In the genomic region with DNA sequence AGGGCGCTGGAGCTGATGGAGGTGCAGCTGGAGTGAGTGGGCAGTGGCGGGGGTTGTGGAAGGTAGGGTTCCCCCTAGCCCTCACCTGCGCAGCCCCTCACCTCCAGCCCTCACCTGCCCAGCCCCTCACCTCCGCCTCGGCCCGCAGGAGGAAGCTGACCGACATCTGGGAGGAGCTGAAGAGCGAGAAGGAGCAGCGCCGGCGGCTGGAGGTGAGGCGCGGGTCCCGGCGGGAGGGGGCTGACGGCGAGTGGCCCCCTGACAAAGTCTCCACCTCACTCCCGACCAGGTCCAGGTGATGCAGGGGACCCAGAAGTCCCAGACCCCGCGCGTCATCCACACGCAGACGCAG, we compare ENCODE assay signal across 8 cellular contexts. TPM values are rescaled to one million over a fixed set of nuclear protein-coding genes. Genes with fewer than 3 reads are reported as not detected.
A peak's percentile ranks its signal among the peaks of the same experiment; 100 is the strongest.
DNase-seq lines count a peak whose midpoint lies in the region; ATAC-seq and TF ChIP-seq lines count a peak whose summit lies in the region.

No MANE protein-coding gene starts in this region.

- peaks cover 16% of the 10 kb centered on the region for H3K36me3 Mint-ChIP-seq in dendritic cell treated with granulocyte-macrophage colony-stimulating factor and Interleukin-4, amounts not matched to agents 40 ng/mL and 50 ng/mL, for 4 days (ENCODE audit: low read depth)

- H3K9me3 ChIP-seq in heart left ventricle (no peaks in the 10 kb centered on the region), mucosa of stomach (ENCODE audit: control insufficient read depth, low read length) (no peaks in the 10 kb centered on the region), vagina (no peaks in the 10 kb centered on the region), BE2C (no peaks in the 10 kb centered on the region)

- peaks cover 3 to 39% (median 28%) of the 10 kb centered on the region in 12 donors for H3K4me1 ChIP-seq in heart left ventricle
- peaks cover 40% of the 10 kb centered on the region for H3K4me1 ChIP-seq in mucosa of stomach (ENCODE audit: control insufficient read depth, insufficient read depth, low read length)
- H3K4me1 ChIP-seq in vagina: peaks cover 46% of the 10 kb centered on the region
- no peaks in the 10 kb centered on the region for H3K4me1 ChIP-seq in BE2C

- ATAC-seq in heart left ventricle (no peak), Right ventricle myocardium superior (ENCODE audit: poor library complexity) (no peak)

- H3K4me3 Mint-ChIP-seq in dendritic cell treated with granulocyte-macrophage colony-stimulating factor and Interleukin-4, amounts not matched to agents 40 ng/mL and 50 ng/mL, for 4 days: peak overlapping the region; percentile 83

- H3K4me1 Mint-ChIP-seq in dendritic cell treated with granulocyte-macrophage colony-stimulating factor and Interleukin-4, amounts not matched to agents 40 ng/mL and 50 ng/mL, for 4 days (ENCODE audit: low read depth): peaks cover 35% of the 10 kb centered on the region

- H3K4me3 ChIP-seq in heart left ventricle: peak overlapping the region in 11 of 12 donors; percentile 14 to 98 (median 85)
- H3K4me3 ChIP-seq in mucosa of stomach (ENCODE audit: low read length): no peak overlapping the region
- H3K4me3 ChIP-seq in vagina: peak overlapping the region; percentile 77 to 86
- H3K4me3 ChIP-seq in BE2C (ENCODE audit: low read depth, low read length): no peak overlapping the region

- no peaks in the 10 kb centered on the region for H3K9me3 Mint-ChIP-seq in dendritic cell treated with granulocyte-macrophage colony-stimulating factor and Interleukin-4, amounts not matched to agents 40 ng/mL and 50 ng/mL, for 4 days

- H3K9ac ChIP-seq in mucosa of stomach (ENCODE audit: low read length): peak overlapping the region; percentile 28

- TF ChIP-seq CTCF in heart left ventricle (IDR thresholded peaks at IDR 0.05) (no peak), vagina (IDR thresholded peaks at IDR 0.05) (no peak), BE2C (IDR thresholded peaks at IDR 0.05; ENCODE audit: low read depth, low read length) (no peak)

- TF ChIP-seq POLR2A in heart left ventricle (IDR thresholded peaks at IDR 0.05): no peak
- no peak for TF ChIP-seq POLR2A in vagina (IDR thresholded peaks at IDR 0.05)

- H3K27ac ChIP-seq in heart left ventricle (peak overlapping the region in 11 of 12 donors; percentile 23 to 97 (median 90)), vagina (peak overlapping the region; percentile 96)

- peak overlapping the region; percentile 86 for H3K27ac Mint-ChIP-seq in dendritic cell treated with granulocyte-macrophage colony-stimulating factor and Interleukin-4, amounts not matched to agents 40 ng/mL and 50 ng/mL, for 4 days

- DNase-seq in heart left ventricle (no peak), Right ventricle myocardium superior (no peak), vagina (ENCODE audit: extremely low spot score in 2 of 2) (no peak), BE2C (no peak), NCI-H1417 treated with DMSO at 0.1 percent for 48 hours (lab: John Stamatoyannopoulos, UW) (no peak)
- no peak for DNase-seq in stimulated activated CD4-positive, alpha-beta T cell treated with anti-CD3 and anti-CD28 coated beads, Interleukin-4, amount 100 ng/mL, for 24 hours

- WGBS in heart left ventricle, 4 donors: 30 to 61% (median 54%) methylated on average over 21 to 23 of the region's 23 CpGs

- H3K27me3 Mint-ChIP-seq in dendritic cell treated with granulocyte-macrophage colony-stimulating factor and Interleukin-4, amounts not matched to agents 40 ng/mL and 50 ng/mL, for 4 days: peaks cover 26% of the 10 kb centered on the region

- intact Hi-C loops in heart left ventricle (cut with DNase I): loop anchor here in 2 of 10 donors (5.0 kb wide), 1 partner anchor 47 kb away; no protein-coding TSS in a partner anchor
- intact Hi-C loops in Right ventricle myocardium superior (cut with DNase I): no loop called here
- intact Hi-C loops in dendritic cell treated with granulocyte-macrophage colony-stimulating factor and Interleukin-4, amounts not matched to agents 40 ng/mL and 50 ng/mL, for 4 days (cut with micrococcal nuclease): loop anchor here (5.0 kb wide), 1 partner anchor 47 kb away; no protein-coding TSS in a partner anchor
- intact Hi-C loops in vagina (cut with DNase I): no loop called here

- peaks cover 0 to 4% (median 0%) of the 10 kb centered on the region in 9 donors for H3K36me3 ChIP-seq in heart left ventricle
- no peaks in the 10 kb centered on the region for H3K36me3 ChIP-seq in mucosa of stomach (ENCODE audit: control insufficient read depth, insufficient read depth, low read length)
- H3K36me3 ChIP-seq in vagina: no peaks in the 10 kb centered on the region
- no peaks in the 10 kb centered on the region for H3K36me3 ChIP-seq in BE2C

- H3K27me3 ChIP-seq in heart left ventricle (no peaks in the 10 kb centered on the region), mucosa of stomach (ENCODE audit: control insufficient read depth, insufficient read depth, low read length) (peaks cover 30% of the 10 kb centered on the region), vagina (no peaks in the 10 kb centered on the region), BE2C (no peaks in the 10 kb centered on the region)

RNA-seq across cellular contexts. Expression of gene EVA1B, which starts 2.7 kb away (rescaled TPM):
- total RNA-seq in heart left ventricle (10 to 100 TPM in 6 of 9 donors, 1 to 10 TPM in 3; 5.9 to 42.3 (median 10.8) TPM), Right ventricle myocardium superior (10.8 TPM), vagina (101 TPM)
- 10 to 100 TPM; 13.6 to 21.4 TPM for polyA plus RNA-seq in heart left ventricle
- polyA plus RNA-seq in BE2C (2012; ENCODE audit: insufficient read depth, insufficient read length, low read depth): 6.5 TPM

RNA-seq across cellular contexts. Expression of gene SH3D21, which starts 14.6 kb away (rescaled TPM):
- 1 to 10 TPM in 5 of 9 donors, under 1 TPM in 4; 0.38 to 3.1 (median 1.4) TPM for total RNA-seq in heart left ventricle
- 1 to 10 TPM in 1 of 2 donors, under 1 TPM in 1; 0.72 to 2.2 TPM for polyA plus RNA-seq in heart left ventricle
- total RNA-seq in Right ventricle myocardium superior: 1.3 TPM
- total RNA-seq in vagina: 17.2 TPM
- polyA plus RNA-seq in BE2C (2012; ENCODE audit: insufficient read depth, insufficient read length, low read depth): 1.9 TPM

Comparison
In these comparisons a context has a peak if more than half of its experiments do, and no peak if none do; other contexts are left out.
1. H3K4me3 ChIP-seq: peak in heart left ventricle (11 of 12) and vagina (2 of 2); none in mucosa of stomach (single experiment) and BE2C (single experiment).